8 cellular contexts compared by ENCODE assay signal in genomic region chr10:87407516-87408279, GRCh38. TPM values are rescaled to one million over a fixed set of nuclear protein-coding genes. Genes with fewer than 3 reads are reported as not detected.
DNase-seq lines count a peak whose midpoint lies in the region; ATAC-seq, FAIRE-seq and TF ChIP-seq lines count a peak whose summit lies in the region.
"Not testable (repeated sequence)": the region's sequence is repeated elsewhere in the genome, so short reads cannot be mapped to it uniquely, and the experiment has no call there.

No MANE protein-coding gene starts in this region.

- in situ Hi-C loops in HepG2 (cut with HindIII; ENCODE audit: extremely low pct_ligation_motif_present, low pct_unique_long_range_greater_than_20kb) = not testable (repeated sequence)

- 61% methylated on average over 32 of the region's 32 CpGs for WGBS in HepG2 (ENCODE audit: low lambda C conversion rate)

- peak overlapping the region; percentile 12; the same call in 1 of the 2 replicates for H3K4me2 ChIP-seq in HepG2 (ENCODE audit: low read depth, low read length)

- H2AFZ ChIP-seq in HepG2 (ENCODE audit: low read length) = not testable (repeated sequence)

- TF ChIP-seq EP300 in HepG2 (IDR thresholded peaks at IDR 0.05; ENCODE audit: low read depth in 2 of 2, low read length in 2 of 2); HepG2 (CRISPR knock-in tag; IDR thresholded peaks at IDR 0.05; ENCODE audit: borderline replicate concordance): not testable (repeated sequence)

- TF ChIP-seq CTCF in Caco-2 (IDR thresholded peaks at IDR 0.05; ENCODE audit: insufficient read depth in 1 of 2, low read depth in 1 of 2, low read length in 1 of 2, severe bottlenecking in 1 of 2, unreplicated experiment in 1 of 2); HepG2 (CRISPR knock-in tag; IDR thresholded peaks at IDR 0.05); natural killer cell (IDR thresholded peaks at IDR 0.05): not testable (repeated sequence)

- not testable (repeated sequence) for TF ChIP-seq RAD21 in HepG2 (CRISPR knock-in tag; IDR thresholded peaks at IDR 0.05)

- CTCF ChIA-PET in Caco-2 (lab: Charles Lee); T-cell (lab: Charles Lee); activated CD8-positive, alpha-beta T cell treated with anti-CD3 and anti-CD28 coated beads, Interleukin-2, amount 10 ng/mL, durations not matched to agents 7 days and 5 days (lab: Charles Lee); HepG2 (lab: Yijun Ruan, JAX; ENCODE audit: low intra/inter-chr PET ratio, low total read pairs): not testable (repeated sequence)

- FAIRE-seq in HepG2 (lab: Jason Lieb, UNC) = not testable (repeated sequence)

- TF ChIP-seq POLR2A in HepG2 (IDR thresholded peaks at IDR 0.05; ENCODE audit: insufficient read depth in 1 of 2, low read depth in 2 of 2, low read length in 2 of 2) = not testable (repeated sequence)

- H3K4me1 ChIP-seq in Caco-2; HepG2 (ENCODE audit: insufficient read depth, low read length): not testable (repeated sequence)

- POLR2A ChIA-PET in Caco-2 (lab: Charles Lee); T-cell (lab: Charles Lee); activated CD8-positive, alpha-beta T cell treated with anti-CD3 and anti-CD28 coated beads, Interleukin-2, amount 10 ng/mL, durations not matched to agents 7 days and 5 days (lab: Charles Lee); HepG2 (lab: Yijun Ruan, JAX): not testable (repeated sequence)

- H3K36me3 Mint-ChIP-seq in Caco-2 (ENCODE audit: insufficient read depth, unreplicated experiment); T-cell; activated CD8-positive, alpha-beta T cell treated with anti-CD3 and anti-CD28 coated beads, Interleukin-2, amount 10 ng/mL, durations not matched to agents 7 days and 5 days (ENCODE audit: low read depth); activated naive CD8-positive, alpha-beta T cell treated with anti-CD3 and anti-CD28 coated beads for 36 hours; effector memory CD8-positive, alpha-beta T cell (ENCODE audit: insufficient read depth); natural killer cell; stimulated activated naive CD8-positive, alpha-beta T cell treated with anti-CD3 and anti-CD28 coated beads, Interleukin-15, Interleukin-2, amounts not matched to agents 100 ng/mL and 50 ng/mL, for 24 hours (ENCODE audit: low read depth): not testable (repeated sequence)

- H3K27me3 ChIP-seq in Caco-2 (replicated peaks; ENCODE audit: control insufficient read depth, insufficient read depth, low read length); HepG2 (ENCODE audit: control insufficient read depth in 1 of 2, insufficient read depth in 2 of 2, low read length in 2 of 2): not testable (repeated sequence)

- H3K9me3 ChIP-seq in Caco-2; HepG2 (ENCODE audit: low read length): not testable (repeated sequence)

- peak in 1 of 2 experiments; percentile 15 for DNase-seq in Caco-2
- peak in 15 of 34 experiments; percentile 0 to 10 (median 1) for DNase-seq in T-cell
- peak; percentile 21 for DNase-seq in activated CD8-positive, alpha-beta T cell treated with anti-CD3 and anti-CD28 coated beads, Interleukin-2, amount 10 ng/mL, durations not matched to agents 7 days and 5 days
- DNase-seq in activated naive CD8-positive, alpha-beta T cell treated with anti-CD3 and anti-CD28 coated beads for 36 hours = peak; percentile 4
- not testable (repeated sequence) for DNase-seq in effector memory CD8-positive, alpha-beta T cell; HepG2 (ENCODE audit: low spot score); natural killer cell

- not testable (repeated sequence) for H3K79me2 ChIP-seq in HepG2 (ENCODE audit: insufficient read depth, low read length)

- H3K27me3 Mint-ChIP-seq in Caco-2 (ENCODE audit: insufficient read depth, unreplicated experiment) = not testable (repeated sequence)
- H3K27me3 Mint-ChIP-seq in T-cell (peaks cover 4 to 24% of the 10 kb centered on the region in 2 donors), natural killer cell (ENCODE audit: low read depth in 2 of 2) (peaks cover 29 to 46% of the 10 kb centered on the region in 2 donors)
- peaks cover 22% of the 10 kb centered on the region for H3K27me3 Mint-ChIP-seq in activated CD8-positive, alpha-beta T cell treated with anti-CD3 and anti-CD28 coated beads, Interleukin-2, amount 10 ng/mL, durations not matched to agents 7 days and 5 days (ENCODE audit: low read depth)
- H3K27me3 Mint-ChIP-seq in activated naive CD8-positive, alpha-beta T cell treated with anti-CD3 and anti-CD28 coated beads for 36 hours = peaks cover 14% of the 10 kb centered on the region
- peaks cover 17 to 19% of the 10 kb centered on the region in 2 donors for H3K27me3 Mint-ChIP-seq in effector memory CD8-positive, alpha-beta T cell
- H3K27me3 Mint-ChIP-seq in stimulated activated naive CD8-positive, alpha-beta T cell treated with anti-CD3 and anti-CD28 coated beads, Interleukin-15, Interleukin-2, amounts not matched to agents 100 ng/mL and 50 ng/mL, for 24 hours = peaks cover 21% of the 10 kb centered on the region

- intact Hi-C loops in Caco-2 (cut with micrococcal nuclease; ENCODE audit: unreplicated experiment); HepG2 (cut with micrococcal nuclease; ENCODE audit: unreplicated experiment); natural killer cell (cut with micrococcal nuclease): not testable (repeated sequence)

- H3K27ac Mint-ChIP-seq in Caco-2 (ENCODE audit: unreplicated experiment); T-cell; activated CD8-positive, alpha-beta T cell treated with anti-CD3 and anti-CD28 coated beads, Interleukin-2, amount 10 ng/mL, durations not matched to agents 7 days and 5 days; activated naive CD8-positive, alpha-beta T cell treated with anti-CD3 and anti-CD28 coated beads for 36 hours; effector memory CD8-positive, alpha-beta T cell; natural killer cell; stimulated activated naive CD8-positive, alpha-beta T cell treated with anti-CD3 and anti-CD28 coated beads, Interleukin-15, Interleukin-2, amounts not matched to agents 100 ng/mL and 50 ng/mL, for 24 hours: not testable (repeated sequence)

- H3K36me3 ChIP-seq in Caco-2 (ENCODE audit: control insufficient read depth, insufficient read depth, low read length); HepG2 (replicated peaks in 1 of 2; ENCODE audit: control insufficient read depth in 1 of 2, insufficient read depth in 2 of 2, low read length in 2 of 2): not testable (repeated sequence)

- not testable (repeated sequence) for H3K9ac ChIP-seq in HepG2 (ENCODE audit: insufficient read depth, low read depth, low read length)

- not testable (repeated sequence) for H3K4me1 Mint-ChIP-seq in Caco-2 (ENCODE audit: low read depth, unreplicated experiment); T-cell; activated CD8-positive, alpha-beta T cell treated with anti-CD3 and anti-CD28 coated beads, Interleukin-2, amount 10 ng/mL, durations not matched to agents 7 days and 5 days (ENCODE audit: low read depth); activated naive CD8-positive, alpha-beta T cell treated with anti-CD3 and anti-CD28 coated beads for 36 hours; effector memory CD8-positive, alpha-beta T cell (ENCODE audit: low read depth in 2 of 2); natural killer cell; stimulated activated naive CD8-positive, alpha-beta T cell treated with anti-CD3 and anti-CD28 coated beads, Interleukin-15, Interleukin-2, amounts not matched to agents 100 ng/mL and 50 ng/mL, for 24 hours (ENCODE audit: low read depth)

- H3K4me3 ChIP-seq in Caco-2 (ENCODE audit: low read depth, low read length) = peak overlapping the region; percentile 11; the same call in 1 of the 2 replicates
- not testable (repeated sequence) for H3K4me3 ChIP-seq in HepG2 (replicated peaks in 1 of 3; ENCODE audit: insufficient read depth in 1 of 3, low read depth in 2 of 3, low read length in 3 of 3)

- peak; percentile 37 to 58 (median 48) for ATAC-seq in T-cell (replicated peaks in 1 of 4)
- ATAC-seq in activated CD8-positive, alpha-beta T cell treated with anti-CD3 and anti-CD28 coated beads, Interleukin-2, amount 10 ng/mL, durations not matched to agents 7 days and 5 days = not testable (repeated sequence)
- ATAC-seq in effector memory CD8-positive, alpha-beta T cell (replicated peaks) = peak; percentile 32
- peak; percentile 67 for ATAC-seq in HepG2
- peak in 2 of 3 donors; percentile 49 to 61 for ATAC-seq in natural killer cell

- not testable (repeated sequence) for H4K20me1 ChIP-seq in HepG2 (ENCODE audit: insufficient read depth, low read length)

- peak overlapping the region; percentile 51 for H3K4me3 Mint-ChIP-seq in Caco-2 (ENCODE audit: unreplicated experiment)
- H3K4me3 Mint-ChIP-seq in T-cell = peak overlapping the region; percentile 50 to 61 (median 56)
- not testable (repeated sequence) for H3K4me3 Mint-ChIP-seq in activated CD8-positive, alpha-beta T cell treated with anti-CD3 and anti-CD28 coated beads, Interleukin-2, amount 10 ng/mL, durations not matched to agents 7 days and 5 days
- peak overlapping the region; percentile 16 for H3K4me3 Mint-ChIP-seq in activated naive CD8-positive, alpha-beta T cell treated with anti-CD3 and anti-CD28 coated beads for 36 hours
- peak overlapping the region in 1 of 2 donors; percentile 34 for H3K4me3 Mint-ChIP-seq in effector memory CD8-positive, alpha-beta T cell
- peak overlapping the region; percentile 53 for H3K4me3 Mint-ChIP-seq in natural killer cell
- H3K4me3 Mint-ChIP-seq in stimulated activated naive CD8-positive, alpha-beta T cell treated with anti-CD3 and anti-CD28 coated beads, Interleukin-15, Interleukin-2, amounts not matched to agents 100 ng/mL and 50 ng/mL, for 24 hours = peak overlapping the region; percentile 35

- H3K9me3 Mint-ChIP-seq in Caco-2 (ENCODE audit: unreplicated experiment); T-cell; activated CD8-positive, alpha-beta T cell treated with anti-CD3 and anti-CD28 coated beads, Interleukin-2, amount 10 ng/mL, durations not matched to agents 7 days and 5 days (ENCODE audit: insufficient read depth); activated naive CD8-positive, alpha-beta T cell treated with anti-CD3 and anti-CD28 coated beads for 36 hours; effector memory CD8-positive, alpha-beta T cell; natural killer cell; stimulated activated naive CD8-positive, alpha-beta T cell treated with anti-CD3 and anti-CD28 coated beads, Interleukin-15, Interleukin-2, amounts not matched to agents 100 ng/mL and 50 ng/mL, for 24 hours: not testable (repeated sequence)

- not testable (repeated sequence) for H3K27ac ChIP-seq in HepG2 (ENCODE audit: extremely low read length, insufficient read depth, low read length)

- not testable (repeated sequence) for BruUV-seq in Caco-2 (replicated peaks; lab: Mats Ljungman, UMichigan); HepG2 (replicated peaks; lab: Mats Ljungman, UMichigan)

RNA-seq across cellular contexts. Expression of gene NUTM2D, which starts 50.2 kb away (rescaled TPM):
- 2.9 and 4.4 TPM in 2 replicates for total RNA-seq in Caco-2 (2022)
- total RNA-seq in T-cell = 1 to 10 TPM; 2.9 to 5.5 (median 4.1) TPM
- total RNA-seq in activated CD8-positive, alpha-beta T cell treated with anti-CD3 and anti-CD28 coated beads, Interleukin-2, amount 10 ng/mL, durations not matched to agents 7 days and 5 days = 1 to 10 TPM; 1.6 to 2.0 TPM
- 1 to 10 TPM; 1.3 to 1.9 TPM for total RNA-seq in activated naive CD8-positive, alpha-beta T cell treated with anti-CD3 and anti-CD28 coated beads for 36 hours
- 3.0 and 3.3 TPM in 2 replicates for total RNA-seq in HepG2 (2016; rRNA removed; fragmentation: Illumina TruSeq; extraction: Trizol)
- total RNA-seq in HepG2 (2016; cell fraction: cytosol; rRNA removed; fragmentation: Illumina TruSeq; extraction: Trizol; ENCODE audit: low read depth) = 0.61 and 1.2 TPM in 2 replicates
- total RNA-seq in HepG2 (2016; cell fraction: insoluble cytoplasmic fraction; rRNA removed; fragmentation: Illumina TruSeq; extraction: Trizol) = 2.3 and 3.4 TPM in 2 replicates
- 1.7 and 2.3 TPM in 2 replicates for total RNA-seq in HepG2 (2016; cell fraction: membrane; rRNA removed; fragmentation: Illumina TruSeq; extraction: Trizol)
- 2.1 and 3.5 TPM in 2 replicates for total RNA-seq in HepG2 (2016; cell fraction: nucleus; rRNA removed; fragmentation: Illumina TruSeq; extraction: Trizol)
- 2.1 and 3.4 TPM in 2 replicates for polyA plus RNA-seq in HepG2 (2011; rRNA removed)
- 2.0 and 2.2 TPM in 2 replicates for polyA plus RNA-seq in HepG2 (2011; cell fraction: cytosol; rRNA removed)
- 4.2 and 4.8 TPM in 2 replicates for polyA plus RNA-seq in HepG2 (2011; cell fraction: nucleus; rRNA removed)
- 2.7 and 2.8 TPM in 2 replicates for polyA plus RNA-seq in HepG2 (2012)
- 0.49 and 0.77 TPM in 2 replicates for polyA plus RNA-seq in HepG2 (2016; cell fraction: cytosol; fragmentation: Illumina TruSeq; extraction: Trizol; ENCODE audit: low read depth)
- 3.6 and 3.8 TPM in 2 replicates for polyA plus RNA-seq in HepG2 (2016; cell fraction: insoluble cytoplasmic fraction; fragmentation: Illumina TruSeq; extraction: Trizol; ENCODE audit: low read depth)
- 1.2 and 1.8 TPM in 2 replicates for polyA plus RNA-seq in HepG2 (2016; cell fraction: membrane; fragmentation: Illumina TruSeq; extraction: Trizol; ENCODE audit: low read depth)
- 5.5 and 6.0 TPM in 2 replicates for polyA plus RNA-seq in HepG2 (2016; cell fraction: nucleus; fragmentation: Illumina TruSeq; extraction: Trizol; ENCODE audit: insufficient read depth, low read depth)
- 2.1 and 3.9 TPM in 2 replicates for polyA minus RNA-seq in HepG2 (2011; rRNA and poly(A)+ RNA removed; ENCODE audit: low replicate concordance)
- 1.2 and 1.3 TPM in 2 replicates for polyA minus RNA-seq in HepG2 (2011; cell fraction: cytosol; rRNA and poly(A)+ RNA removed)
- polyA minus RNA-seq in HepG2 (2011; cell fraction: nucleus; rRNA and poly(A)+ RNA removed) = 4.2 and 5.0 TPM in 2 replicates
- 1 to 10 TPM; 3.1 to 5.2 (median 4.6) TPM for total RNA-seq in natural killer cell
